In the genomic region with DNA sequence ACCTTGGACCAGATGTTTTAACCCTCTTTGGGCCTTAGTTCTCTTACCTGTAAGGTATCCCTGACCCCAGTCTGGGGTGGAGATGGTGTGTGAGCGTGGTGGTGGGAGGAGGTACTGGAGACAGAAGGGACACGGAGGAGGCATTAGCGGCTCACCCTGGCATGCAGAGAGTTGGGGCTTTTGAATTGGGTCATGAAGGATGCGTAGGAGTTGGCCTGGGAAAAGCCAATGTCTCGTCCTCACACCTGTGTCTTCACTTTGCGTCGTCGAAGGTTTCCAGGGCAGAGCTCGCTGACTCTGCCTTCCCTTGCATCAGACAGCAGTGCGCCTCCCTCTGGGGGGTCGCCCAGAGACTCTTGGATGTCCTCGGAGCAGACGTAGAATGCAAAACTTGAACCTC, we compare ENCODE assay signal across 1 cellular context.
TF ChIP-seq lines count a peak whose summit lies in the region.

No MANE protein-coding gene starts in this region.

TF ChIP-seq in K562, 482 proteins besides CTCF, POLR2A, EP300 and RAD21:
- TF ChIP-seq NCOA6 (IDR thresholded peaks at IDR 0.05) (no peak), MNT (conservative IDR thresholded peaks at IDR 0.05) (no peak), TCFL5 (CRISPR knock-in tag; conservative IDR thresholded peaks at IDR 0.05) (no peak), MYC (IDR thresholded peaks at IDR 0.05; ENCODE audit: low read depth, low read length) (no peak), MYC (CRISPR knock-in tag; IDR thresholded peaks at IDR 0.05; ENCODE audit: borderline replicate concordance, low read depth) (no peak), ZBTB33 (CRISPR knock-in tag; IDR thresholded peaks at IDR 0.05) (peak; percentile 55; the same call in 1 of the 2 replicates), NKRF (IDR thresholded peaks at IDR 0.05; ENCODE audit: borderline replicate concordance) (no peak)
